ENCODE assay signal across 17 cellular contexts in genomic region chr6:70180183-70180903, GRCh38.
"Had no signal": no experiment of that assay in that cellular context is flagged by ENCODE, and none has a peak within 500 bp of the region (broad histone marks: within the 10 kb centered on the region; RNA-seq: fewer than 3 reads in every experiment).

No MANE protein-coding gene starts in this region.

- H3K4me3 ChIP-seq: adrenal gland, breast epithelium, left ventricle myocardium inferior, spleen, upper lobe of right lung had no signal

- ATAC-seq: sciatic nerve, upper lobe of right lung, WTC11 had no signal

- DNase-seq: activated CD4-positive, alpha-beta T cell treated with anti-CD3 and anti-CD28 coated beads for 36 hours; activated CD4-positive, alpha-beta T cell treated with anti-CD3 and anti-CD28 coated beads, Interleukin-2, amount 50 U/mL, for 48 hours; activated gamma-delta T cell treated with Interleukin-2 at 50 U/mL for 16 hours; adrenal gland; cerebellar nuclear complex; cortex of kidney; erythroblast; kidney; left ventricle myocardium inferior; mammary epithelial cell; midbrain; spleen; stimulated activated naive B cell treated with anti-CD40 and anti-IgM and Interleukin-4, amounts not matched to agents 10 μg/mL and 1 μg/mL and 100 μg/mL, for 72 hours; upper lobe of right lung had no signal
